ENCODE assay signal across 9 cellular contexts in genomic region chr7:95723583-95724180, GRCh38. TPM values are rescaled to one million over a fixed set of nuclear protein-coding genes. Genes with fewer than 3 reads are reported as not detected.
DNase-seq lines count a peak whose midpoint lies in the region; ATAC-seq and TF ChIP-seq lines count a peak whose summit lies in the region.
"Had no signal": no experiment of that assay in that cellular context is flagged by ENCODE, and none has a peak within 500 bp of the region (broad histone marks: within the 10 kb centered on the region; RNA-seq: fewer than 3 reads in every experiment).

No MANE protein-coding gene starts in this region.

- no peak overlapping the region for H3K4me2 ChIP-seq in SU-DHL-6 (ENCODE audit: low read depth, low read length, poor library complexity, severe bottlenecking)

- DNase-seq in DMS53 (lab: John Stamatoyannopoulos, UW), result peak; percentile 93
- DNase-seq in NAMALWA (ENCODE audit: low spot score), result peak; percentile 61
- DNase-seq in Right ventricle myocardium superior, result no peak
- peak; percentile 11 for DNase-seq in retina
- DNase-seq in activated CD8-positive, alpha-beta memory T cell treated with anti-CD3 and anti-CD28 coated beads for 24 hours, result no peak
- no peak for DNase-seq in GOT3 (lab: John Stamatoyannopoulos, UW)

- H3K9me3 ChIP-seq in SU-DHL-6 (ENCODE audit: insufficient read depth, low read length), result no peaks in the 10 kb centered on the region

- no peak overlapping the region for H3K4me3 ChIP-seq in SU-DHL-6 (ENCODE audit: insufficient read depth, low read length, poor library complexity, severe bottlenecking)

- no peak overlapping the region for H3K9ac ChIP-seq in SU-DHL-6 (ENCODE audit: low read length)

- no peaks in the 10 kb centered on the region for H3K79me2 ChIP-seq in SU-DHL-6 (ENCODE audit: insufficient read depth, low read length)

- H3K27ac ChIP-seq in SU-DHL-6 (ENCODE audit: low read depth, low read length), result no peak overlapping the region

- no peaks in the 10 kb centered on the region for H3K36me3 ChIP-seq in SU-DHL-6 (ENCODE audit: low read length)

- no peak overlapping the region for H2AFZ ChIP-seq in SU-DHL-6 (ENCODE audit: low read depth, low read length, severe bottlenecking)

- no peaks in the 10 kb centered on the region for H3F3A ChIP-seq in SU-DHL-6 (ENCODE audit: insufficient read depth)

- peak; percentile 14 for TF ChIP-seq CTCF in SU-DHL-6 (IDR thresholded peaks at IDR 0.05; ENCODE audit: insufficient read depth, low read length, poor library complexity, severe bottlenecking)

- no peaks in the 10 kb centered on the region; the same call in 1 of the 2 replicates for H3K27me3 ChIP-seq in SU-DHL-6 (ENCODE audit: low read length)

- intact Hi-C loops in Right ventricle myocardium superior (cut with DNase I), result loop anchor here (2.0 kb wide), 1 partner anchor 147 kb away; no protein-coding TSS in a partner anchor

- ATAC-seq in GM21367 (IDR thresholded peaks at IDR 0.05; ENCODE audit: unreplicated experiment) (peak; percentile 61), Right ventricle myocardium superior (ENCODE audit: poor library complexity) (peak; percentile 90)

- H4K20me1 ChIP-seq in SU-DHL-6 (ENCODE audit: low read depth, low read length), result no peaks in the 10 kb centered on the region

- no peaks in the 10 kb centered on the region for H3K9me2 ChIP-seq in SU-DHL-6 (replicated peaks; ENCODE audit: insufficient read depth, low read length)

RNA-seq across cellular contexts. Expression of gene DYNC1I1, which starts 48.7 kb away (rescaled TPM):
- total RNA-seq in Right ventricle myocardium superior, result 35.6 TPM
- total RNA-seq: T-helper 1 cell treated with Interleukin-12 subunit alpha and Interleukin-12 subunit beta and Interleukin-4 antibody, amounts not matched to agents 30 ng/mL and 1 ng/mL, for 36 hours had no signal

Comparison
In these comparisons a context has a peak if more than half of its experiments do, and no peak if none do; other contexts are left out.
1. DNase-seq: peak in DMS53 (single experiment), NAMALWA (single experiment) and retina (single experiment); none in Right ventricle myocardium superior (single experiment), activated CD8-positive, alpha-beta memory T cell treated with anti-CD3 and anti-CD28 coated beads for 24 hours (single experiment) and GOT3 (single experiment).